Comparison of ENCODE assay signal across 17 cellular contexts in the genomic region with DNA sequence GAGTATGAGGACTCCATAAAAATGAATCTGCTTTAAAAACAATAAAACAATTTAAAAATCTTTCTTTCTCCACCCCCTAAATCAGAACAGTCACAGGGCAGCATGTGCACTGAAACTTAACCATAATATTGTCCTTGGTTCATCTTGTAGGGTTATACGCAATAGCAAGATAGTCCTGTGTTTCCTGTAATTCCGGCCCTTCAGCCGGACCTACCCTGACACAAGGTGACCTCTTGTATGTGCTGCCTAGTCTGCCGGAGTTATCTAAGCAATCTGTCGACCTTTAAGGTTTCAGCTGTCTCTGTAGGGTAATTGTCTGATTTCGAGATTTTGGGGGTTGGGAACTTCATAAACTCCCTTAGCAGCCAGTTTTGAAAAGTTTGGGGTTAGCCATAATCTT.
DNase-seq lines count a peak whose midpoint lies in the region; FAIRE-seq and TF ChIP-seq lines count a peak whose summit lies in the region.
"Had no signal": no experiment of that assay in that cellular context is flagged by ENCODE, and none has a peak within 500 bp of the region (broad histone marks: within the 10 kb centered on the region; RNA-seq: fewer than 3 reads in every experiment).

No MANE protein-coding gene starts in this region.

- H3K4me3 Mint-ChIP-seq in endothelial cell (ENCODE audit: unreplicated experiment): no peak overlapping the region
- H3K4me3 Mint-ChIP-seq: CD4-positive, alpha-beta memory T cell had no signal

- H3K4me1 ChIP-seq in BLaER1 treated with 17β-estradiol and CSF1 and Interleukin-3, amounts not matched to agents 10 nM and 100 nM: peaks cover 10 to 35% (median 21%) of the 10 kb centered on the region in 10 experiments
- peaks cover 15% of the 10 kb centered on the region for H3K4me1 ChIP-seq in parathyroid adenoma

- H3K4me3 ChIP-seq in BLaER1 treated with 17β-estradiol and CSF1 and Interleukin-3, amounts not matched to agents 10 nM and 100 nM: no peak overlapping the region
- H3K4me3 ChIP-seq in parathyroid adenoma (ENCODE audit: low read depth, low read length) (peak overlapping the region; percentile 6), coronary artery (no peak overlapping the region)

- H3K79me2 ChIP-seq in parathyroid adenoma: no peaks in the 10 kb centered on the region

- peak overlapping the region in 7 of 11 experiments; percentile 6 to 50 (median 32); a peak in 6 of 22 replicates for H3K27ac ChIP-seq in BLaER1 treated with 17β-estradiol and CSF1 and Interleukin-3, amounts not matched to agents 10 nM and 100 nM
- H3K27ac ChIP-seq in parathyroid adenoma (peak overlapping the region; percentile 57), coronary artery (no peak overlapping the region)

- H4K20me1 ChIP-seq in BLaER1 treated with 17β-estradiol and CSF1 and Interleukin-3, amounts not matched to agents 10 nM and 100 nM: no peaks in the 10 kb centered on the region

- H3K9me3 ChIP-seq in BLaER1 treated with 17β-estradiol and CSF1 and Interleukin-3, amounts not matched to agents 10 nM and 100 nM (replicated peaks in 1 of 11): no peaks in the 10 kb centered on the region
- no peaks in the 10 kb centered on the region for H3K9me3 ChIP-seq in parathyroid adenoma (ENCODE audit: control insufficient read depth, low read length)

- DNase-seq in HT-29 (ENCODE audit: low spot score): peak; percentile 20
- DNase-seq in endothelial cell (ENCODE audit: low spot score): no peak
- DNase-seq in iPS-NIHi11 (ENCODE audit: low spot score): no peak
- no peak for DNase-seq in RPMI8226
- DNase-seq in coronary artery (ENCODE audit: low spot score): no peak
- no peak for DNase-seq in D721Med (ENCODE audit: insufficient read length, low spot score)
- DNase-seq: CD4-positive, alpha-beta memory T cell; DMS79; GOT3; NCI-H187 treated with DMSO at 0.1 percent for 48 hours; NCI-H69; NK-92 treated with Interleukin-12 subunit alpha and Interleukin-12 subunit beta, amount 100 ng/mL, for 24 hours; SHP77 treated with DMSO at 0.1 percent for 48 hours had no signal

- peaks cover 1% of the 10 kb centered on the region for H3K27me3 Mint-ChIP-seq in endothelial cell (ENCODE audit: unreplicated experiment)

- FAIRE-seq in D721Med (lab: Jason Lieb, UNC): no peak
- FAIRE-seq: G401.6, GM18507 had no signal

- H3K4me1 Mint-ChIP-seq in endothelial cell (ENCODE audit: unreplicated experiment): peaks cover 14% of the 10 kb centered on the region

- H3K27ac Mint-ChIP-seq in endothelial cell (ENCODE audit: unreplicated experiment): peak overlapping the region; percentile 32
- H3K27ac Mint-ChIP-seq: CD4-positive, alpha-beta memory T cell had no signal

- no peaks in the 10 kb centered on the region for H3K36me3 Mint-ChIP-seq in endothelial cell (ENCODE audit: low read depth, unreplicated experiment)
- H3K36me3 Mint-ChIP-seq: CD4-positive, alpha-beta memory T cell had no signal

- TF ChIP-seq CTCF in endothelial cell (IDR thresholded peaks at IDR 0.05; ENCODE audit: unreplicated experiment): no peak
- no peak for TF ChIP-seq CTCF in parathyroid adenoma (IDR thresholded peaks at IDR 0.05)
- TF ChIP-seq CTCF in coronary artery (IDR thresholded peaks at IDR 0.05): no peak
- no peak for TF ChIP-seq CTCF in D721Med (IDR thresholded peaks at IDR 0.05; ENCODE audit: insufficient read depth, missing control alignments)

- peak overlapping the region; percentile 26 for H2AFZ ChIP-seq in parathyroid adenoma

- no peaks in the 10 kb centered on the region for H3K9me3 Mint-ChIP-seq in endothelial cell (ENCODE audit: unreplicated experiment)
- H3K9me3 Mint-ChIP-seq: CD4-positive, alpha-beta memory T cell had no signal

- no peak overlapping the region for H3K9ac ChIP-seq in BLaER1 treated with 17β-estradiol and CSF1 and Interleukin-3, amounts not matched to agents 10 nM and 100 nM
- no peak overlapping the region for H3K9ac ChIP-seq in parathyroid adenoma

- H3K27me3 ChIP-seq in BLaER1 treated with 17β-estradiol and CSF1 and Interleukin-3, amounts not matched to agents 10 nM and 100 nM: no peaks in the 10 kb centered on the region
- no peaks in the 10 kb centered on the region for H3K27me3 ChIP-seq in parathyroid adenoma (ENCODE audit: control insufficient read depth, insufficient read depth, low read length)

- peak overlapping the region; percentile 30 to 79 (median 64) for H3K4me2 ChIP-seq in BLaER1 treated with 17β-estradiol and CSF1 and Interleukin-3, amounts not matched to agents 10 nM and 100 nM
- peak overlapping the region; percentile 32 for H3K4me2 ChIP-seq in parathyroid adenoma (ENCODE audit: low read length)

- no peaks in the 10 kb centered on the region for H3K36me3 ChIP-seq in BLaER1 treated with 17β-estradiol and CSF1 and Interleukin-3, amounts not matched to agents 10 nM and 100 nM
- no peaks in the 10 kb centered on the region for H3K36me3 ChIP-seq in parathyroid adenoma (ENCODE audit: control insufficient read depth, insufficient read depth, low read length)

Comparison
In these comparisons a context has a peak if more than half of its experiments do, and no peak if none do; other contexts are left out.
1. H3K27ac ChIP-seq: peak in BLaER1 treated with 17β-estradiol and CSF1 and Interleukin-3, amounts not matched to agents 10 nM and 100 nM (7 of 11) and parathyroid adenoma (single experiment); none in coronary artery (0 of 2).